ENCODE assay signal across 8 cellular contexts in the genomic region with DNA sequence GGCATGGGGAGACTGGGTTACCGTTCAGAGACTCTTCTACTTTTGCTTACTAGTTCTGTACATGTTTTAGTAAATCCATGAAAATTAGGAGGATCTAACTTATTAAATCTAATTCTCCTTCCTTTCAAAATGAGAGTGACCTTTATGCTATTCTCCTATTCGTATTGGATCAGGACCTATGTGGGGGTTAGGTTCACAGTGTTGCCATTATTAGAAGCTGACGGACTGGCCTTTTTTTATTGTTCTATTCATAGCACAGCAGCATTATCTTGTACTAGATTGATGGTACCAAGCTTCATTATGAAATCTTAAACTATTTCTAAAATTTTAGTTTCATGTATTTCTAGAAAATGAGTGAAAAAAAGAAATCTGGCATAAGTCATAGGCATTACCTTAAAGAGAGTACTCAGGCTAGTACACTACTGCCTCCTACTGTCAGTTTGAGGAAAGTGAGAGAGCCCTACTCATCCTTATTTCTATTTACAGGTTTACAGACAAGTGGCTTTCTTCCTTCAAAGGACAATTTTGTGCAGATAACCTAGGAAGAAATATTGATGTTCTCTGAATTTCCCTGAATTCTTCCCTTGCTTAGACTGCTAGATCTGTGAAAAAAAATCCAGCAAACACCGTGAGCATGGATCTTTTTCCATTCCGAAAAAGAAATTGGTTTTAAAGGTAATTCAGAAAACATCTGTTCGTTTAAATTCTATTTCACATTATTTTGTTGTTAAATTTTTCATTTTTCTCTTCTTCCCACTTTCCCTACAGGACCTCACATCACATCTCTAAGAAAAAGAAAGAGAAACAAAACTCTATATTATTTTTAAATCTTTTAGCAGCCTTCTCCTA.
DNase-seq lines count a peak whose midpoint lies in the region; ATAC-seq and TF ChIP-seq lines count a peak whose summit lies in the region.

No MANE protein-coding gene starts in this region.

- no peaks in the 10 kb centered on the region for H3K79me2 ChIP-seq in SU-DHL-6 (ENCODE audit: insufficient read depth, low read length)

- no peak overlapping the region for H3K27ac ChIP-seq in SU-DHL-6 (ENCODE audit: low read depth, low read length)

- peak; percentile 63 for ATAC-seq in GM21825 (IDR thresholded peaks at IDR 0.05; ENCODE audit: unreplicated experiment)

- peak; percentile 3 for DNase-seq in NCI-H1436 (lab: John Stamatoyannopoulos, UW)
- no peak for DNase-seq in NCI-H1436 treated with DMSO at 0.1 percent for 48 hours (lab: John Stamatoyannopoulos, UW)
- peak; percentile 68 for DNase-seq in fibroblast of the conjunctiva (ENCODE audit: low read depth)
- peak; percentile 68 for DNase-seq in pons (ENCODE audit: low spot score)
- DNase-seq in occipital lobe (lab: John Stamatoyannopoulos, UW), result no peak

- no peaks in the 10 kb centered on the region for H3K27me3 ChIP-seq in SU-DHL-6 (ENCODE audit: low read length)

- H3K36me3 ChIP-seq in SU-DHL-6 (ENCODE audit: low read length), result no peaks in the 10 kb centered on the region

- no peak overlapping the region for H2AFZ ChIP-seq in SU-DHL-6 (ENCODE audit: low read depth, low read length, severe bottlenecking)

- H3K9ac ChIP-seq in SU-DHL-6 (ENCODE audit: low read length), result no peak overlapping the region

- H3K4me3 ChIP-seq in SU-DHL-6 (ENCODE audit: insufficient read depth, low read length, poor library complexity, severe bottlenecking), result no peak overlapping the region

- H3F3A ChIP-seq in SU-DHL-6 (ENCODE audit: insufficient read depth), result no peaks in the 10 kb centered on the region

- H3K4me2 ChIP-seq in SU-DHL-6 (ENCODE audit: low read depth, low read length, poor library complexity, severe bottlenecking), result no peak overlapping the region

- no peaks in the 10 kb centered on the region for H4K20me1 ChIP-seq in SU-DHL-6 (ENCODE audit: low read depth, low read length)

- no peaks in the 10 kb centered on the region for H3K9me2 ChIP-seq in SU-DHL-6 (replicated peaks; ENCODE audit: insufficient read depth, low read length)

- TF ChIP-seq CTCF in LNCAP (IDR thresholded peaks at IDR 0.05) (peak; percentile 80), SU-DHL-6 (IDR thresholded peaks at IDR 0.05; ENCODE audit: insufficient read depth, low read length, poor library complexity, severe bottlenecking) (peak; percentile 56)

- H3K9me3 ChIP-seq in SU-DHL-6 (ENCODE audit: insufficient read depth, low read length), result no peaks in the 10 kb centered on the region

Comparison
In these comparisons a context has a peak if more than half of its experiments do, and no peak if none do; other contexts are left out.
1. DNase-seq: peak in NCI-H1436 (single experiment), fibroblast of the conjunctiva (single experiment) and pons (single experiment); none in NCI-H1436 treated with DMSO at 0.1 percent for 48 hours (single experiment) and occipital lobe (single experiment).